ENCODE assay signal across 1 cellular context in the genomic region with DNA sequence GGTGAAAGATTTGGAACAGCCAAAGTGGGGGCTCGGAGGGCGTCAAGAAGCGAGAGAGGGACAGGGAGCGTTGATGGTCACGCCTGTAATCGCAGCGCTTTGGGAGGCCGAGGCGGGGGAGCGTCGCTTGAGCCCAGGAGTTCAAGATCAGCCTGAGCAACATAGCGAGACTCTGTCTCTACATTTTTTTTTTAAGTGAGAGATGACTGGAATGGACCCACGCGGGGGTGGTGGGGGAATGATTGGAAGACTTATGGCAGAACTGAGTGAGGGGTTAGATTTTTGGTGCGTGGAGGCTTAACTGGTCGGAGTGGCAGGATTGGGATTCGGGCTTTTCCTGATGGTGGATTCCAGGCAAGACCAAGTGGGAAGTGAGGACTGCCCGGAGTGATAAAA.
TF ChIP-seq lines count a peak whose summit lies in the region.

No MANE protein-coding gene starts in this region.

TF ChIP-seq in HepG2, 621 proteins besides CTCF, POLR2A, EP300 and RAD21 (continues in another document):
- TF ChIP-seq AHDC1 (CRISPR knock-in tag; IDR thresholded peaks at IDR 0.05; ENCODE audit: borderline replicate concordance) (no peak), ZBTB42 (CRISPR knock-in tag; IDR thresholded peaks at IDR 0.05) (0 out of 2 replicates have a peak, but pooled peaks have one; percentile 10), ZNF746 (CRISPR knock-in tag; IDR thresholded peaks at IDR 0.05) (no peak), ZNF790 (CRISPR knock-in tag; IDR thresholded peaks at IDR 0.05; ENCODE audit: borderline replicate concordance) (0 out of 2 replicates have a peak, but pooled peaks have one; percentile 14), JUND (CRISPR knock-in tag; IDR thresholded peaks at IDR 0.05) (no peak), ASH2L (IDR thresholded peaks at IDR 0.05; ENCODE audit: insufficient read length, low read depth, low read length) (peak; percentile 10), SRSF1 (optimal IDR thresholded peaks at IDR 0.05; ENCODE audit: low read depth, low read length) (peak; percentile 20), TCF12 (IDR thresholded peaks at IDR 0.05) (no peak), TCF12 (CRISPR knock-in tag; IDR thresholded peaks at IDR 0.05) (no peak), ZNF225 (CRISPR knock-in tag; IDR thresholded peaks at IDR 0.05) (no peak), ZNF557 (CRISPR knock-in tag; IDR thresholded peaks at IDR 0.05) (no peak), NBN (conservative IDR thresholded peaks at IDR 0.05) (no peak), GATAD2A (CRISPR knock-in tag; IDR thresholded peaks at IDR 0.05) (no peak), NR2F1 (CRISPR knock-in tag; IDR thresholded peaks at IDR 0.05) (no peak), JUNB (CRISPR knock-in tag; IDR thresholded peaks at IDR 0.05; ENCODE audit: borderline replicate concordance) (no peak), ZNF788 (CRISPR knock-in tag; IDR thresholded peaks at IDR 0.05; ENCODE audit: borderline replicate concordance) (no peak), ZNF407 (CRISPR knock-in tag; IDR thresholded peaks at IDR 0.05; ENCODE audit: not compliant biosample characterization) (no peak), ZNF563 (CRISPR knock-in tag; IDR thresholded peaks at IDR 0.05) (0 out of 2 replicates have a peak, but pooled peaks have one; percentile 5), ZNF792 (CRISPR knock-in tag; IDR thresholded peaks at IDR 0.05) (no peak), TEAD3 (CRISPR knock-in tag; optimal IDR thresholded peaks at IDR 0.05; ENCODE audit: borderline replicate concordance) (no peak), ZNF329 (CRISPR knock-in tag; IDR thresholded peaks at IDR 0.05; ENCODE audit: low read depth) (peak; percentile 29; the same call in 1 of the 2 replicates), YY1 (IDR thresholded peaks at IDR 0.05; ENCODE audit: insufficient read depth, insufficient replicate concordance, low read depth, low read length) (no peak), PAXIP1 (CRISPR knock-in tag; conservative IDR thresholded peaks at IDR 0.05) (no peak), KDM6A (CRISPR knock-in tag; IDR thresholded peaks at IDR 0.05; ENCODE audit: low read depth) (no peak), SSRP1 (CRISPR knock-in tag; IDR thresholded peaks at IDR 0.05) (no peak), ZNF296 (CRISPR knock-in tag; conservative IDR thresholded peaks at IDR 0.05) (no peak)
- TF ChIP-seq, protein P1, sequence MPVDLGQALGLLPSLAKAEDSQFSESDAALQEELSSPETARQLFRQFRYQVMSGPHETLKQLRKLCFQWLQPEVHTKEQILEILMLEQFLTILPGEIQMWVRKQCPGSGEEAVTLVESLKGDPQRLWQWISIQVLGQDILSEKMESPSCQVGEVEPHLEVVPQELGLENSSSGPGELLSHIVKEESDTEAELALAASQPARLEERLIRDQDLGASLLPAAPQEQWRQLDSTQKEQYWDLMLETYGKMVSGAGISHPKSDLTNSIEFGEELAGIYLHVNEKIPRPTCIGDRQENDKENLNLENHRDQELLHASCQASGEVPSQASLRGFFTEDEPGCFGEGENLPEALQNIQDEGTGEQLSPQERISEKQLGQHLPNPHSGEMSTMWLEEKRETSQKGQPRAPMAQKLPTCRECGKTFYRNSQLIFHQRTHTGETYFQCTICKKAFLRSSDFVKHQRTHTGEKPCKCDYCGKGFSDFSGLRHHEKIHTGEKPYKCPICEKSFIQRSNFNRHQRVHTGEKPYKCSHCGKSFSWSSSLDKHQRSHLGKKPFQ (CRISPR knock-in tag; IDR thresholded peaks at IDR 0.05; ENCODE audit: insufficient replicate concordance), result no peak
- TF ChIP-seq, protein P2, sequence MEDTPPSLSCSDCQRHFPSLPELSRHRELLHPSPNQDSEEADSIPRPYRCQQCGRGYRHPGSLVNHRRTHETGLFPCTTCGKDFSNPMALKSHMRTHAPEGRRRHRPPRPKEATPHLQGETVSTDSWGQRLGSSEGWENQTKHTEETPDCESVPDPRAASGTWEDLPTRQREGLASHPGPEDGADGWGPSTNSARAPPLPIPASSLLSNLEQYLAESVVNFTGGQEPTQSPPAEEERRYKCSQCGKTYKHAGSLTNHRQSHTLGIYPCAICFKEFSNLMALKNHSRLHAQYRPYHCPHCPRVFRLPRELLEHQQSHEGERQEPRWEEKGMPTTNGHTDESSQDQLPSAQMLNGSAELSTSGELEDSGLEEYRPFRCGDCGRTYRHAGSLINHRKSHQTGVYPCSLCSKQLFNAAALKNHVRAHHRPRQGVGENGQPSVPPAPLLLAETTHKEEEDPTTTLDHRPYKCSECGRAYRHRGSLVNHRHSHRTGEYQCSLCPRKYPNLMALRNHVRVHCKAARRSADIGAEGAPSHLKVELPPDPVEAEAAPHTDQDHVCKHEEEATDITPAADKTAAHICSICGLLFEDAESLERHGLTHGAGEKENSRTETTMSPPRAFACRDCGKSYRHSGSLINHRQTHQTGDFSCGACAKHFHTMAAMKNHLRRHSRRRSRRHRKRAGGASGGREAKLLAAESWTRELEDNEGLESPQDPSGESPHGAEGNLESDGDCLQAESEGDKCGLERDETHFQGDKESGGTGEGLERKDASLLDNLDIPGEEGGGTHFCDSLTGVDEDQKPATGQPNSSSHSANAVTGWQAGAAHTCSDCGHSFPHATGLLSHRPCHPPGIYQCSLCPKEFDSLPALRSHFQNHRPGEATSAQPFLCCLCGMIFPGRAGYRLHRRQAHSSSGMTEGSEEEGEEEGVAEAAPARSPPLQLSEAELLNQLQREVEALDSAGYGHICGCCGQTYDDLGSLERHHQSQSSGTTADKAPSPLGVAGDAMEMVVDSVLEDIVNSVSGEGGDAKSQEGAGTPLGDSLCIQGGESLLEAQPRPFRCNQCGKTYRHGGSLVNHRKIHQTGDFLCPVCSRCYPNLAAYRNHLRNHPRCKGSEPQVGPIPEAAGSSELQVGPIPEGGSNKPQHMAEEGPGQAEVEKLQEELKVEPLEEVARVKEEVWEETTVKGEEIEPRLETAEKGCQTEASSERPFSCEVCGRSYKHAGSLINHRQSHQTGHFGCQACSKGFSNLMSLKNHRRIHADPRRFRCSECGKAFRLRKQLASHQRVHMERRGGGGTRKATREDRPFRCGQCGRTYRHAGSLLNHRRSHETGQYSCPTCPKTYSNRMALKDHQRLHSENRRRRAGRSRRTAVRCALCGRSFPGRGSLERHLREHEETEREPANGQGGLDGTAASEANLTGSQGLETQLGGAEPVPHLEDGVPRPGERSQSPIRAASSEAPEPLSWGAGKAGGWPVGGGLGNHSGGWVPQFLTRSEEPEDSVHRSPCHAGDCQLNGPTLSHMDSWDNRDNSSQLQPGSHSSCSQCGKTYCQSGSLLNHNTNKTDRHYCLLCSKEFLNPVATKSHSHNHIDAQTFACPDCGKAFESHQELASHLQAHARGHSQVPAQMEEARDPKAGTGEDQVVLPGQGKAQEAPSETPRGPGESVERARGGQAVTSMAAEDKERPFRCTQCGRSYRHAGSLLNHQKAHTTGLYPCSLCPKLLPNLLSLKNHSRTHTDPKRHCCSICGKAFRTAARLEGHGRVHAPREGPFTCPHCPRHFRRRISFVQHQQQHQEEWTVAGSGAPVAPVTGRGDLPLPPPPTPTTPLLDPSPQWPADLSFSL (CRISPR knock-in tag; IDR thresholded peaks at IDR 0.05), result no peak
